ENCODE assay signal across 14 cellular contexts in genomic region chr17:15411556-15412198, GRCh38. TPM values are rescaled to one million over a fixed set of nuclear protein-coding genes. Genes with fewer than 3 reads are reported as not detected.
A peak's percentile ranks its signal among the peaks of the same experiment; 100 is the strongest.
DNase-seq lines count a peak whose midpoint lies in the region; ATAC-seq, FAIRE-seq and TF ChIP-seq lines count a peak whose summit lies in the region.
"Had no signal": no experiment of that assay in that cellular context is flagged by ENCODE, and none has a peak within 500 bp of the region (broad histone marks: within the 10 kb centered on the region; RNA-seq: fewer than 3 reads in every experiment).

No MANE protein-coding gene starts in this region.

- peak overlapping the region; percentile 87 to 93 for H3K27ac ChIP-seq in breast epithelium
- peak overlapping the region in 3 of 4 donors; percentile 80 to 82 (median 81) for H3K27ac ChIP-seq in gastroesophageal sphincter
- H3K27ac ChIP-seq in pancreas, result no peak overlapping the region

- TF ChIP-seq EP300 in gastroesophageal sphincter (IDR thresholded peaks at IDR 0.05), result no peak

- no peaks in the 10 kb centered on the region for H3K27me3 Mint-ChIP-seq in MCF 10A (ENCODE audit: insufficient read depth, unreplicated experiment)
- H3K27me3 Mint-ChIP-seq in activated naive CD8-positive, alpha-beta T cell treated with anti-CD3 and anti-CD28 coated beads, Interleukin-2, amount 50 U/mL, for 24 hours, result no peaks in the 10 kb centered on the region
- H3K27me3 Mint-ChIP-seq: activated CD4-positive, alpha-beta T cell treated with anti-CD3 and anti-CD28 coated beads, Interleukin-2, amount 10 ng/mL, durations not matched to agents 7 days and 5 days had no signal

- TF ChIP-seq POLR2A in breast epithelium (IDR thresholded peaks at IDR 0.05), result no peak
- TF ChIP-seq POLR2A in gastroesophageal sphincter (IDR thresholded peaks at IDR 0.05), result no peak
- TF ChIP-seq POLR2A in GM12892 (IDR thresholded peaks at IDR 0.05; ENCODE audit: low read depth, low read length), result no peak

- H3K9me3 ChIP-seq in breast epithelium, result no peaks in the 10 kb centered on the region
- H3K9me3 ChIP-seq in gastroesophageal sphincter, result no peaks in the 10 kb centered on the region
- H3K9me3 ChIP-seq in pancreas, result no peaks in the 10 kb centered on the region

- FAIRE-seq in pancreas (lab: Jason Lieb, UNC), result no peak
- no peak for FAIRE-seq in GM12892 (lab: Jason Lieb, UNC)

- peak; percentile 83 for ATAC-seq in gastroesophageal sphincter
- ATAC-seq in pancreas, result peak in 3 of 4 donors; percentile 48 to 54 (median 50)
- ATAC-seq in activated naive CD8-positive, alpha-beta T cell treated with anti-CD3 and anti-CD28 coated beads, Interleukin-2, amount 50 U/mL, for 24 hours, result no peak

- POLR2A ChIA-PET in MCF 10A (lab: Yijun Ruan, JAX), result interaction anchor here (0.7 to 1.8 kb wide), 3 partner anchors 13 to 65 kb away, joined by 3 to 6 read pairs (median 3); no protein-coding TSS in a partner anchor

- no peaks in the 10 kb centered on the region for H3K9me3 Mint-ChIP-seq in MCF 10A (ENCODE audit: unreplicated experiment)
- H3K9me3 Mint-ChIP-seq in activated naive CD8-positive, alpha-beta T cell treated with anti-CD3 and anti-CD28 coated beads, Interleukin-2, amount 50 U/mL, for 24 hours, result no peaks in the 10 kb centered on the region
- H3K9me3 Mint-ChIP-seq: activated CD4-positive, alpha-beta T cell treated with anti-CD3 and anti-CD28 coated beads, Interleukin-2, amount 10 ng/mL, durations not matched to agents 7 days and 5 days had no signal

- no TSS peak for BruUV-seq in MCF 10A (replicated peaks; lab: Mats Ljungman, UMichigan)

- no peak overlapping the region for H3K4me3 Mint-ChIP-seq in MCF 10A (ENCODE audit: unreplicated experiment)
- H3K4me3 Mint-ChIP-seq in activated naive CD8-positive, alpha-beta T cell treated with anti-CD3 and anti-CD28 coated beads, Interleukin-2, amount 50 U/mL, for 24 hours, result no peak overlapping the region
- H3K4me3 Mint-ChIP-seq: activated CD4-positive, alpha-beta T cell treated with anti-CD3 and anti-CD28 coated beads, Interleukin-2, amount 10 ng/mL, durations not matched to agents 7 days and 5 days had no signal

- intact Hi-C loops in breast epithelium (cut with DNase I; ENCODE audit: low total_unique reads) (no loop called here), MCF 10A (cut with micrococcal nuclease) (no loop called here), pancreas (cut with DNase I) (no loop called here)

- no peak overlapping the region for H3K27ac Mint-ChIP-seq in MCF 10A (ENCODE audit: low read depth, unreplicated experiment)
- no peak overlapping the region for H3K27ac Mint-ChIP-seq in activated naive CD8-positive, alpha-beta T cell treated with anti-CD3 and anti-CD28 coated beads, Interleukin-2, amount 50 U/mL, for 24 hours
- H3K27ac Mint-ChIP-seq: activated CD4-positive, alpha-beta T cell treated with anti-CD3 and anti-CD28 coated beads, Interleukin-2, amount 10 ng/mL, durations not matched to agents 7 days and 5 days had no signal

- 51 to 53% methylated on average over 2 to 3 of the region's 3 CpGs for WGBS in gastroesophageal sphincter (ENCODE audit: low coverage in 1 of 2), 2 donors
- WGBS in pancreas, 2 donors, result 83 to 98% methylated on average over 3 of the region's 3 CpGs

- TF ChIP-seq CTCF in breast epithelium (IDR thresholded peaks at IDR 0.05) (no peak), MCF 10A (IDR thresholded peaks at IDR 0.05; ENCODE audit: unreplicated experiment) (no peak), gastroesophageal sphincter (IDR thresholded peaks at IDR 0.05) (no peak), pancreas (IDR thresholded peaks at IDR 0.05) (no peak)

- H3K4me1 Mint-ChIP-seq in MCF 10A (ENCODE audit: insufficient read depth, unreplicated experiment), result peaks cover 19% of the 10 kb centered on the region
- H3K4me1 Mint-ChIP-seq in activated naive CD8-positive, alpha-beta T cell treated with anti-CD3 and anti-CD28 coated beads, Interleukin-2, amount 50 U/mL, for 24 hours, result no peaks in the 10 kb centered on the region

- CTCF ChIA-PET in MCF 10A (lab: Yijun Ruan, JAX), result interaction anchor here (1.1 to 2.1 kb wide), 2 partner anchors 91 to 155 kb away, joined by 3 to 8 read pairs; no protein-coding TSS in a partner anchor

- no peak for DNase-seq in breast epithelium (ENCODE audit: low spot score in 2 of 2)
- no peak for DNase-seq in MCF 10A (ENCODE audit: unreplicated experiment)
- DNase-seq in pancreas, result no peak
- DNase-seq in activated CD4-positive, CD25-positive, alpha-beta regulatory T cell treated with anti-CD3 and anti-CD28 coated beads, Interleukin-2, amount 50 U/mL, for 72 hours, result no peak
- DNase-seq in activated naive CD8-positive, alpha-beta T cell treated with anti-CD3 and anti-CD28 coated beads, Interleukin-2, amount 50 U/mL, for 24 hours, result no peak
- no peak for DNase-seq in activated T-cell treated with anti-CD3 and anti-CD28 coated beads for 4 hours
- DNase-seq in GM12892 (ENCODE audit: insufficient read length), result no peak
- DNase-seq: activated CD4-positive, alpha-beta T cell treated with anti-CD3 and anti-CD28 coated beads, Interleukin-2, amount 10 ng/mL, durations not matched to agents 7 days and 5 days; activated gamma-delta T cell treated with Interleukin-2 at 50 U/mL for 16 hours; DMS53; NCI-H774; stimulated activated naive CD4-positive, alpha-beta T cell treated with Interleukin-2 at 50 U/mL for 16 hours had no signal

- no peaks in the 10 kb centered on the region for H3K36me3 ChIP-seq in breast epithelium
- no peaks in the 10 kb centered on the region for H3K36me3 ChIP-seq in gastroesophageal sphincter
- H3K36me3 ChIP-seq in pancreas, result no peaks in the 10 kb centered on the region

- H3K27me3 ChIP-seq in breast epithelium (no peaks in the 10 kb centered on the region), gastroesophageal sphincter (no peaks in the 10 kb centered on the region), pancreas (no peaks in the 10 kb centered on the region)

- H3K36me3 Mint-ChIP-seq in MCF 10A (ENCODE audit: insufficient read depth, unreplicated experiment), result no peaks in the 10 kb centered on the region
- H3K36me3 Mint-ChIP-seq in activated naive CD8-positive, alpha-beta T cell treated with anti-CD3 and anti-CD28 coated beads, Interleukin-2, amount 50 U/mL, for 24 hours (ENCODE audit: low read depth), result no peaks in the 10 kb centered on the region

- H3K4me1 ChIP-seq in breast epithelium (peaks cover 0 to 7% of the 10 kb centered on the region in 2 donors), gastroesophageal sphincter (peaks cover 0 to 47% (median 6%) of the 10 kb centered on the region in 3 donors), pancreas (no peaks in the 10 kb centered on the region)

- no peak overlapping the region for H3K4me3 ChIP-seq in breast epithelium
- no peak overlapping the region for H3K4me3 ChIP-seq in gastroesophageal sphincter
- no peak overlapping the region for H3K4me3 ChIP-seq in pancreas

RNA-seq across cellular contexts. Expression of gene CDRT4, which starts 55.7 kb away (rescaled TPM):
- total RNA-seq in breast epithelium, result 10 to 100 TPM in 1 of 3 donors, 1 to 10 TPM in 2; 3.8 to 17.4 (median 7.0) TPM
- total RNA-seq in MCF 10A (2022), result 11.3 and 19.6 TPM in 2 replicates
- total RNA-seq in gastroesophageal sphincter, result 1 to 10 TPM; 5.4 to 5.9 (median 5.5) TPM
- 10 to 100 TPM in 1 of 6 donors, 1 to 10 TPM in 5; 1.8 to 10.3 (median 6.2) TPM for total RNA-seq in pancreas
- polyA plus RNA-seq in pancreas, result 10 to 100 TPM; 20.9 to 31.6 TPM
- 1.3 TPM for polyA plus RNA-seq in GM12892 (2012; ENCODE audit: missing spikeins)
- total RNA-seq: H4 had no signal

Comparison
In these comparisons a context has a peak if more than half of its experiments do, and no peak if none do; other contexts are left out.
1. H3K27ac ChIP-seq: peak in breast epithelium (2 of 2) and gastroesophageal sphincter (3 of 4); none in pancreas (0 of 4).